In genomic region chr6:45997875-45998506, GRCh38 we compare ENCODE assay signal across 1 cellular context.
TF ChIP-seq lines count a peak whose summit lies in the region.

No MANE protein-coding gene starts in this region.

TF ChIP-seq in Ishikawa, 13 proteins besides CTCF, POLR2A, EP300 and RAD21 (continued from another document):
- TF ChIP-seq USF1 (IDR thresholded peaks at IDR 0.05) = no peak
- TF ChIP-seq CEBPB (IDR thresholded peaks at IDR 0.05) = no peak
- TF ChIP-seq, protein P1, sequence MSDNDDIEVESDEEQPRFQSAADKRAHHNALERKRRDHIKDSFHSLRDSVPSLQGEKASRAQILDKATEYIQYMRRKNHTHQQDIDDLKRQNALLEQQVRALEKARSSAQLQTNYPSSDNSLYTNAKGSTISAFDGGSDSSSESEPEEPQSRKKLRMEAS (IDR thresholded peaks at IDR 0.05) = peak; percentile 69
- TF ChIP-seq TCF12 (IDR thresholded peaks at IDR 0.05; ENCODE audit: low read depth) = peak; percentile 86
- peak; percentile 87 for TF ChIP-seq FOXM1 (IDR thresholded peaks at IDR 0.05; ENCODE audit: borderline replicate concordance, low read depth)
TF ChIP-seq in Ishikawa: peak in this region for 5.
